Comparison of ENCODE assay signal across 1 cellular context in genomic region chr10:80290474-80291220, GRCh38.
TF ChIP-seq lines count a peak whose summit lies in the region.

No MANE protein-coding gene starts in this region.

TF ChIP-seq in HepG2, 621 proteins besides CTCF, POLR2A, EP300 and RAD21 (continued from another document and continues in another):
- TF ChIP-seq MYC (CRISPR knock-in tag; IDR thresholded peaks at IDR 0.05; ENCODE audit: borderline replicate concordance), result no peak
- peak; percentile 61 for TF ChIP-seq THAP11 (CRISPR knock-in tag; IDR thresholded peaks at IDR 0.05)
- TF ChIP-seq, protein P1, sequence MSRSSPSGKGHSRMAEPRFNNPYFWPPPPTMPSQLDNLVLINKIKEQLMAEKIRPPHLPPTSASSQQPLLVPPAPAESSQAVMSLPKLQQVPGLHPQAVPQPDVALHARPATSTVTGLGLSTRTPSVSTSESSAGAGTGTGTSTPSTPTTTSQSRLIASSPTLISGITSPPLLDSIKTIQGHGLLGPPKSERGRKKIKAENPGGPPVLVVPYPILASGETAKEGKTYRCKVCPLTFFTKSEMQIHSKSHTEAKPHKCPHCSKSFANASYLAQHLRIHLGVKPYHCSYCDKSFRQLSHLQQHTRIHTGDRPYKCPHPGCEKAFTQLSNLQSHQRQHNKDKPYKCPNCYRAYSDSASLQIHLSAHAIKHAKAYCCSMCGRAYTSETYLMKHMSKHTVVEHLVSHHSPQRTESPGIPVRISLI (CRISPR knock-in tag; IDR thresholded peaks at IDR 0.05; ENCODE audit: borderline replicate concordance), result no peak
- TF ChIP-seq GTF3A (CRISPR knock-in tag; conservative IDR thresholded peaks at IDR 0.05), result no peak
- TF ChIP-seq REL (CRISPR knock-in tag; conservative IDR thresholded peaks at IDR 0.05), result no peak
- no peak for TF ChIP-seq ATF7-NPFF (CRISPR knock-in tag; IDR thresholded peaks at IDR 0.05; ENCODE audit: low read depth)
- peak; percentile 57; the same call in 1 of the 2 replicates for TF ChIP-seq TCF7 (IDR thresholded peaks at IDR 0.05; ENCODE audit: low read depth)
- TF ChIP-seq, protein P2, sequence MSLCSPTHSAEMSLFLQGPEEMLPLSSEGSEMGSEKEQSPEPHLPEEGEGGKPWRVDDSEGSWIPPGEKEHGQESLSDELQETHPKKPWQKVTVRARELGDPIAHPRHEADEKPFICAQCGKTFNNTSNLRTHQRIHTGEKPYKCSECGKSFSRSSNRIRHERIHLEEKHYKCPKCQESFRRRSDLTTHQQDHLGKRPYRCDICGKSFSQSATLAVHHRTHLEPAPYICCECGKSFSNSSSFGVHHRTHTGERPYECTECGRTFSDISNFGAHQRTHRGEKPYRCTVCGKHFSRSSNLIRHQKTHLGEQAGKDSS (CRISPR knock-in tag; IDR thresholded peaks at IDR 0.05; ENCODE audit: borderline replicate concordance, low read depth), result 0 out of 2 replicates have a peak, but pooled peaks have one; percentile 26
- TF ChIP-seq HNRNPLL (IDR thresholded peaks at IDR 0.05; ENCODE audit: low read depth, low read length, poor library complexity, severe bottlenecking), result no peak
- TF ChIP-seq CSRNP1 (CRISPR knock-in tag; IDR thresholded peaks at IDR 0.05), result no peak
- no peak for TF ChIP-seq ZNF354B (CRISPR knock-in tag; IDR thresholded peaks at IDR 0.05)
- TF ChIP-seq XBP1 (CRISPR knock-in tag; IDR thresholded peaks at IDR 0.05), result no peak
- 0 out of 4 replicates have a peak, but pooled peaks of 1 of the 2 experiments have one; percentile 35 for TF ChIP-seq NR2F1 (CRISPR knock-in tag; IDR thresholded peaks at IDR 0.05)
- no peak for TF ChIP-seq ZNF605 (CRISPR knock-in tag; IDR thresholded peaks at IDR 0.05)
- TF ChIP-seq, protein P3, sequence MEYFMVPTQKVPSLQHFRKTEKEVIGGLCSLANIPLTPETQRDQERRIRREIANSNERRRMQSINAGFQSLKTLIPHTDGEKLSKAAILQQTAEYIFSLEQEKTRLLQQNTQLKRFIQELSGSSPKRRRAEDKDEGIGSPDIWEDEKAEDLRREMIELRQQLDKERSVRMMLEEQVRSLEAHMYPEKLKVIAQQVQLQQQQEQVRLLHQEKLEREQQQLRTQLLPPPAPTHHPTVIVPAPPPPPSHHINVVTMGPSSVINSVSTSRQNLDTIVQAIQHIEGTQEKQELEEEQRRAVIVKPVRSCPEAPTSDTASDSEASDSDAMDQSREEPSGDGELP (IDR thresholded peaks at IDR 0.05; ENCODE audit: borderline replicate concordance, low read depth), result no peak
- TF ChIP-seq ZBTB38 (CRISPR knock-in tag; IDR thresholded peaks at IDR 0.05), result no peak
- no peak for TF ChIP-seq FOXC1 (CRISPR knock-in tag; IDR thresholded peaks at IDR 0.05; ENCODE audit: borderline replicate concordance)
- TF ChIP-seq RARA (CRISPR knock-in tag; IDR thresholded peaks at IDR 0.05), result peak; percentile 66
- TF ChIP-seq ZNF777 (CRISPR knock-in tag; IDR thresholded peaks at IDR 0.05), result no peak
- no peak for TF ChIP-seq GZF1 (CRISPR knock-in tag; IDR thresholded peaks at IDR 0.05)
- no peak for TF ChIP-seq ZNF713 (CRISPR knock-in tag; IDR thresholded peaks at IDR 0.05)
- TF ChIP-seq RCOR2 (CRISPR knock-in tag; IDR thresholded peaks at IDR 0.05), result peak; percentile 76
- TF ChIP-seq TARDBP (CRISPR knock-in tag; IDR thresholded peaks at IDR 0.05), result peak; percentile 46; the same call in 1 of the 2 replicates
- TF ChIP-seq JUND (CRISPR knock-in tag; IDR thresholded peaks at IDR 0.05), result no peak
- TF ChIP-seq NR2F2 (IDR thresholded peaks at IDR 0.05; ENCODE audit: borderline replicate concordance, low read depth), result peak; percentile 77; the same call in 1 of the 2 replicates
- TF ChIP-seq ZKSCAN1 (IDR thresholded peaks at IDR 0.05; ENCODE audit: low read length), result no peak
- TF ChIP-seq RAD51 (IDR thresholded peaks at IDR 0.05; ENCODE audit: borderline replicate concordance), result no peak
- TF ChIP-seq ZMAT3 (CRISPR knock-in tag; conservative IDR thresholded peaks at IDR 0.05), result no peak
- peak; percentile 38; the same call in 1 of the 2 replicates for TF ChIP-seq KMT2B (CRISPR knock-in tag; IDR thresholded peaks at IDR 0.05)
- TF ChIP-seq ZNF800 (CRISPR knock-in tag; IDR thresholded peaks at IDR 0.05), result no peak
- TF ChIP-seq, protein P4, sequence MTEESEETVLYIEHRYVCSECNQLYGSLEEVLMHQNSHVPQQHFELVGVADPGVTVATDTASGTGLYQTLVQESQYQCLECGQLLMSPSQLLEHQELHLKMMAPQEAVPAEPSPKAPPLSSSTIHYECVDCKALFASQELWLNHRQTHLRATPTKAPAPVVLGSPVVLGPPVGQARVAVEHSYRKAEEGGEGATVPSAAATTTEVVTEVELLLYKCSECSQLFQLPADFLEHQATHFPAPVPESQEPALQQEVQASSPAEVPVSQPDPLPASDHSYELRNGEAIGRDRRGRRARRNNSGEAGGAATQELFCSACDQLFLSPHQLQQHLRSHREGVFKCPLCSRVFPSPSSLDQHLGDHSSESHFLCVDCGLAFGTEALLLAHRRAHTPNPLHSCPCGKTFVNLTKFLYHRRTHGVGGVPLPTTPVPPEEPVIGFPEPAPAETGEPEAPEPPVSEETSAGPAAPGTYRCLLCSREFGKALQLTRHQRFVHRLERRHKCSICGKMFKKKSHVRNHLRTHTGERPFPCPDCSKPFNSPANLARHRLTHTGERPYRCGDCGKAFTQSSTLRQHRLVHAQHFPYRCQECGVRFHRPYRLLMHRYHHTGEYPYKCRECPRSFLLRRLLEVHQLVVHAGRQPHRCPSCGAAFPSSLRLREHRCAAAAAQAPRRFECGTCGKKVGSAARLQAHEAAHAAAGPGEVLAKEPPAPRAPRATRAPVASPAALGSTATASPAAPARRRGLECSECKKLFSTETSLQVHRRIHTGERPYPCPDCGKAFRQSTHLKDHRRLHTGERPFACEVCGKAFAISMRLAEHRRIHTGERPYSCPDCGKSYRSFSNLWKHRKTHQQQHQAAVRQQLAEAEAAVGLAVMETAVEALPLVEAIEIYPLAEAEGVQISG (CRISPR knock-in tag; IDR thresholded peaks at IDR 0.05), result no peak
- no peak for TF ChIP-seq NFE2L2 (IDR thresholded peaks at IDR 0.05; ENCODE audit: low read length)
- TF ChIP-seq, protein P5, sequence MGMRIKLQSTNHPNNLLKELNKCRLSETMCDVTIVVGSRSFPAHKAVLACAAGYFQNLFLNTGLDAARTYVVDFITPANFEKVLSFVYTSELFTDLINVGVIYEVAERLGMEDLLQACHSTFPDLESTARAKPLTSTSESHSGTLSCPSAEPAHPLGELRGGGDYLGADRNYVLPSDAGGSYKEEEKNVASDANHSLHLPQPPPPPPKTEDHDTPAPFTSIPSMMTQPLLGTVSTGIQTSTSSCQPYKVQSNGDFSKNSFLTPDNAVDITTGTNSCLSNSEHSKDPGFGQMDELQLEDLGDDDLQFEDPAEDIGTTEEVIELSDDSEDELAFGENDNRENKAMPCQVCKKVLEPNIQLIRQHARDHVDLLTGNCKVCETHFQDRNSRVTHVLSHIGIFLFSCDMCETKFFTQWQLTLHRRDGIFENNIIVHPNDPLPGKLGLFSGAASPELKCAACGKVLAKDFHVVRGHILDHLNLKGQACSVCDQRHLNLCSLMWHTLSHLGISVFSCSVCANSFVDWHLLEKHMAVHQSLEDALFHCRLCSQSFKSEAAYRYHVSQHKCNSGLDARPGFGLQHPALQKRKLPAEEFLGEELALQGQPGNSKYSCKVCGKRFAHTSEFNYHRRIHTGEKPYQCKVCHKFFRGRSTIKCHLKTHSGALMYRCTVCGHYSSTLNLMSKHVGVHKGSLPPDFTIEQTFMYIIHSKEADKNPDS (CRISPR knock-in tag; IDR thresholded peaks at IDR 0.05), result no peak
- no peak for TF ChIP-seq SP1 (IDR thresholded peaks at IDR 0.05)
- TF ChIP-seq SP1 (CRISPR knock-in tag; IDR thresholded peaks at IDR 0.05), result no peak
- TF ChIP-seq TRAFD1 (CRISPR knock-in tag; IDR thresholded peaks at IDR 0.05; ENCODE audit: borderline replicate concordance), result no peak
- no peak for TF ChIP-seq PHF8 (CRISPR knock-in tag; IDR thresholded peaks at IDR 0.05)
- TF ChIP-seq ZNF878 (CRISPR knock-in tag; IDR thresholded peaks at IDR 0.05), result no peak
- no peak for TF ChIP-seq ZNF17 (CRISPR knock-in tag; IDR thresholded peaks at IDR 0.05)
- TF ChIP-seq HOXA5 (CRISPR knock-in tag; IDR thresholded peaks at IDR 0.05), result 0 out of 2 replicates have a peak, but pooled peaks have one; percentile 52
- peak; percentile 29; the same call in 1 of the 2 replicates for TF ChIP-seq SP5 (CRISPR knock-in tag; IDR thresholded peaks at IDR 0.05; ENCODE audit: borderline replicate concordance, low read depth)
- TF ChIP-seq MBD4 (IDR thresholded peaks at IDR 0.05; ENCODE audit: borderline replicate concordance, low read length), result no peak
- TF ChIP-seq RNF2 (conservative IDR thresholded peaks at IDR 0.05; ENCODE audit: low read depth), result no peak
- no peak for TF ChIP-seq HNRNPH1 (optimal IDR thresholded peaks at IDR 0.05; ENCODE audit: low read depth, low read length)
- TF ChIP-seq CENPT (CRISPR knock-in tag; IDR thresholded peaks at IDR 0.05; ENCODE audit: low read depth), result no peak
- TF ChIP-seq, protein P6, sequence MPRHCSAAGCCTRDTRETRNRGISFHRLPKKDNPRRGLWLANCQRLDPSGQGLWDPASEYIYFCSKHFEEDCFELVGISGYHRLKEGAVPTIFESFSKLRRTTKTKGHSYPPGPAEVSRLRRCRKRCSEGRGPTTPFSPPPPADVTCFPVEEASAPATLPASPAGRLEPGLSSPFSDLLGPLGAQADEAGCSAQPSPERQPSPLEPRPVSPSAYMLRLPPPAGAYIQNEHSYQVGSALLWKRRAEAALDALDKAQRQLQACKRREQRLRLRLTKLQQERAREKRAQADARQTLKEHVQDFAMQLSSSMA (CRISPR knock-in tag; IDR thresholded peaks at IDR 0.05), result no peak
- TF ChIP-seq MAFK (conservative IDR thresholded peaks at IDR 0.05 in 1 of 2, IDR thresholded peaks at IDR 0.05 in 1 of 2; ENCODE audit: low read length in 2 of 2), result no peak
- TF ChIP-seq ZSCAN12 (CRISPR knock-in tag; IDR thresholded peaks at IDR 0.05), result no peak
- TF ChIP-seq EZH2 (conservative IDR thresholded peaks at IDR 0.05; ENCODE audit: low read depth, low read length), result no peak
- TF ChIP-seq ZNF124 (CRISPR knock-in tag; IDR thresholded peaks at IDR 0.05), result no peak; the same call in 1 of the 2 replicates
- TF ChIP-seq, protein P7, sequence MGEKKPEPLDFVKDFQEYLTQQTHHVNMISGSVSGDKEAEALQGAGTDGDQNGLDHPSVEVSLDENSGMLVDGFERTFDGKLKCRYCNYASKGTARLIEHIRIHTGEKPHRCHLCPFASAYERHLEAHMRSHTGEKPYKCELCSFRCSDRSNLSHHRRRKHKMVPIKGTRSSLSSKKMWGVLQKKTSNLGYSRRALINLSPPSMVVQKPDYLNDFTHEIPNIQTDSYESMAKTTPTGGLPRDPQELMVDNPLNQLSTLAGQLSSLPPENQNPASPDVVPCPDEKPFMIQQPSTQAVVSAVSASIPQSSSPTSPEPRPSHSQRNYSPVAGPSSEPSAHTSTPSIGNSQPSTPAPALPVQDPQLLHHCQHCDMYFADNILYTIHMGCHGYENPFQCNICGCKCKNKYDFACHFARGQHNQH (CRISPR knock-in tag; IDR thresholded peaks at IDR 0.05), result no peak; the same call in 1 of the 2 replicates
- TF ChIP-seq ARID3A (IDR thresholded peaks at IDR 0.05; ENCODE audit: low read depth, low read length), result no peak; the same call in 1 of the 2 replicates
